ENCODE assay signal across 25 cellular contexts in genomic region chr10:106011189-106011744, GRCh38.
DNase-seq lines count a peak whose midpoint lies in the region; ATAC-seq, FAIRE-seq and TF ChIP-seq lines count a peak whose summit lies in the region.
"Had no signal": no experiment of that assay in that cellular context is flagged by ENCODE, and none has a peak within 500 bp of the region (broad histone marks: within the 10 kb centered on the region; RNA-seq: fewer than 3 reads in every experiment).

No MANE protein-coding gene starts in this region.

- no peak overlapping the region for H3K23ac ChIP-seq in H1 (ENCODE audit: insufficient read length)

- H3K14ac ChIP-seq in H1 (ENCODE audit: insufficient read length), result no peak overlapping the region

- no peak for DNase-seq in heart right ventricle
- no peak for DNase-seq in right atrium auricular region (ENCODE audit: low spot score)
- DNase-seq in H1 (ENCODE audit: low read depth in 1 of 2, low spot score in 2 of 2), result no peak
- peak; percentile 68 for DNase-seq in left lobe of liver (ENCODE audit: low spot score)
- no peak for DNase-seq in sciatic nerve (ENCODE audit: low spot score)
- no peak for DNase-seq in Caco-2
- no peak for DNase-seq in foreskin keratinocyte
- DNase-seq: CD4-positive, CD25-positive, alpha-beta regulatory T cell; GM23248; HFFc6; MM.1S; NCI-H1694 treated with DMSO at 0.1 percent for 48 hours; NCI-H2081; NCI-H2171; NCI-H226; NCI-H510A; NCI-H69; Peyer's patch; SK-N-SH had no signal

- 44 to 50% methylated on average over 5 of the region's 5 CpGs for WGBS in heart right ventricle, 2 donors
- WGBS in H1 (ENCODE audit: extremely low coverage in 1 of 2, insufficient coverage in 1 of 2, insufficient read length in 1 of 2, insufficient replicate concordance in 2 of 2, low coverage in 1 of 2, low lambda C conversion rate in 2 of 2, missing lambda C conversion rate in 1 of 2), 2 experiments, result 77% methylated on average over 5 of the region's 5 CpGs; no CpG with 5 or more reads in 1 of the 2 experiments

- no peak overlapping the region for H4K8ac ChIP-seq in H1 (ENCODE audit: extremely low read depth, insufficient read depth, low read length)

- no peak overlapping the region for H3K4me3 ChIP-seq in heart right ventricle
- H3K4me3 ChIP-seq in right atrium auricular region, result no peak overlapping the region
- H3K4me3 ChIP-seq in H1 (ENCODE audit: extremely low read depth in 1 of 4, insufficient read depth in 2 of 4, low read depth in 3 of 4, low read length in 4 of 4), result no peak overlapping the region
- H3K4me3 ChIP-seq in Caco-2 (ENCODE audit: low read depth, low read length), result no peak overlapping the region
- H3K4me3 ChIP-seq: BLaER1, GM23248, HAP-1, Peyer's patch had no signal

- H2BK12ac ChIP-seq in H1 (ENCODE audit: low read depth, low read length), result no peak overlapping the region

- H4K5ac ChIP-seq in H1 (ENCODE audit: insufficient read length, low read depth, low read length), result no peak overlapping the region

- TF ChIP-seq RAD21 in H1 (IDR thresholded peaks at IDR 0.05 in 1 of 2, conservative IDR thresholded peaks at IDR 0.05 in 1 of 2; ENCODE audit: low read depth in 2 of 2, low read length in 2 of 2), result no peak

- H3K9me3 ChIP-seq in heart right ventricle (peaks cover 0 to 24% (median 3%) of the 10 kb centered on the region in 11 donors), right atrium auricular region (peaks cover 0 to 4% of the 10 kb centered on the region in 2 donors), H1 (ENCODE audit: insufficient read depth in 2 of 2, low read depth in 1 of 2, low read length in 1 of 2) (no peaks in the 10 kb centered on the region), Caco-2 (no peaks in the 10 kb centered on the region)
- H3K9me3 ChIP-seq: HAP-1, Peyer's patch had no signal

- ATAC-seq in heart right ventricle (peak in 5 of 8 donors; percentile 33 to 82 (median 52)), left lobe of liver (peak; percentile 86), sciatic nerve (peak; percentile 59), HG02588 (IDR thresholded peaks at IDR 0.05; ENCODE audit: unreplicated experiment) (no peak), foreskin keratinocyte (no peak)

- no peaks in the 10 kb centered on the region for H3K36me3 Mint-ChIP-seq in Caco-2 (ENCODE audit: insufficient read depth, unreplicated experiment)
- H3K36me3 Mint-ChIP-seq: CD4-positive, CD25-positive, alpha-beta regulatory T cell; IgD-negative memory B cell had no signal

- H3K27ac ChIP-seq in heart right ventricle (no peak overlapping the region), right atrium auricular region (no peak overlapping the region), H1 (ENCODE audit: low read depth, low read length) (no peak overlapping the region), foreskin keratinocyte (no peak overlapping the region)
- H3K27ac ChIP-seq: BLaER1, GM23248, KMS-11, Peyer's patch had no signal

- intact Hi-C loops in heart right ventricle (cut with DNase I), result no loop called here
- intact Hi-C loops in sciatic nerve (cut with DNase I), result no loop called here
- intact Hi-C loops in Caco-2 (cut with micrococcal nuclease; ENCODE audit: unreplicated experiment), result no loop called here

- H3K4me1 ChIP-seq in heart right ventricle, result no peaks in the 10 kb centered on the region
- H3K4me1 ChIP-seq in right atrium auricular region, result no peaks in the 10 kb centered on the region
- H3K4me1 ChIP-seq in H1 (replicated peaks in 1 of 4; ENCODE audit: control insufficient read depth in 3 of 4, insufficient read depth in 4 of 4, low read length in 3 of 4), result peaks cover 0 to 4% (median 1%) of the 10 kb centered on the region in 4 experiments; a peak in 3 of 7 replicates
- no peaks in the 10 kb centered on the region for H3K4me1 ChIP-seq in Caco-2
- no peaks in the 10 kb centered on the region for H3K4me1 ChIP-seq in foreskin keratinocyte
- H3K4me1 ChIP-seq: BLaER1, HAP-1, Peyer's patch had no signal

- no peaks in the 10 kb centered on the region for H3K79me1 ChIP-seq in H1 (ENCODE audit: low read depth, low read length)

- TF ChIP-seq EP300 in H1 (IDR thresholded peaks at IDR 0.05; ENCODE audit: borderline replicate concordance in 1 of 2, low read depth in 2 of 2, low read length in 2 of 2), result no peak

- POLR2A ChIA-PET in H1 (lab: Charles Lee; ENCODE audit: partially characterized antibody), result no interaction called here
- POLR2A ChIA-PET in Caco-2 (lab: Charles Lee), result no interaction called here

- H3K79me2 ChIP-seq in H1 (ENCODE audit: control insufficient read depth in 1 of 2, insufficient read depth in 2 of 2, low read length in 2 of 2), result no peaks in the 10 kb centered on the region

- no peaks in the 10 kb centered on the region for H4K20me1 ChIP-seq in H1 (replicated peaks in 1 of 2; ENCODE audit: control insufficient read depth in 1 of 2, insufficient read depth in 2 of 2, low read length in 2 of 2)
- H4K20me1 ChIP-seq: BLaER1 had no signal

- H3K27me3 ChIP-seq in heart right ventricle (no peaks in the 10 kb centered on the region), right atrium auricular region (no peaks in the 10 kb centered on the region), H1 (replicated peaks in 1 of 4; ENCODE audit: control insufficient read depth in 3 of 4, extremely low read depth in 1 of 4, insufficient read depth in 3 of 4, low read length in 3 of 4) (no peaks in the 10 kb centered on the region), Caco-2 (replicated peaks; ENCODE audit: control insufficient read depth, insufficient read depth, low read length) (no peaks in the 10 kb centered on the region), foreskin keratinocyte (no peaks in the 10 kb centered on the region)
- H3K27me3 ChIP-seq: BLaER1, Peyer's patch had no signal

- H3K23me2 ChIP-seq in H1 (ENCODE audit: low read depth, low read length), result no peaks in the 10 kb centered on the region

- H3K4me2 ChIP-seq in H1 (ENCODE audit: insufficient read depth in 1 of 2, low read depth in 2 of 2, low read length in 2 of 2), result no peak overlapping the region; a peak in 1 of 4 replicates
- H3K4me2 ChIP-seq: BLaER1, KMS-11, SK-N-SH had no signal

- H3K9me3 Mint-ChIP-seq in Caco-2 (ENCODE audit: unreplicated experiment), result no peaks in the 10 kb centered on the region

- H3K9ac ChIP-seq in H1 (replicated peaks in 1 of 4; ENCODE audit: extremely low read depth in 1 of 4, low read depth in 3 of 4, low read length in 3 of 4), result no peak overlapping the region
- H3K9ac ChIP-seq: BLaER1, GM23248, KMS-11, SK-N-SH had no signal

- H2AK5ac ChIP-seq in H1 (ENCODE audit: low read depth, low read length), result no peak overlapping the region

- no peak overlapping the region for H2BK20ac ChIP-seq in H1 (ENCODE audit: low read length)

- no peak for TF ChIP-seq POLR2A in H1 (IDR thresholded peaks at IDR 0.05; ENCODE audit: control extremely low read depth in 1 of 2, low read depth in 2 of 2, low read length in 2 of 2)

- no peak for TF ChIP-seq CTCF in heart right ventricle (IDR thresholded peaks at IDR 0.05)
- no peak for TF ChIP-seq CTCF in right atrium auricular region (IDR thresholded peaks at IDR 0.05)
- TF ChIP-seq CTCF in H1 (IDR thresholded peaks at IDR 0.05; ENCODE audit: control extremely low read depth in 1 of 3, insufficient read depth in 1 of 3, low read depth in 1 of 3, low read length in 3 of 3), result no peak
- TF ChIP-seq CTCF in Caco-2 (IDR thresholded peaks at IDR 0.05; ENCODE audit: insufficient read depth in 1 of 2, low read depth in 1 of 2, low read length in 1 of 2, severe bottlenecking in 1 of 2, unreplicated experiment in 1 of 2), result no peak
- TF ChIP-seq CTCF in foreskin keratinocyte (conservative IDR thresholded peaks at IDR 0.05), result no peak

- no peak overlapping the region for H3K56ac ChIP-seq in H1 (replicated peaks; ENCODE audit: insufficient read length, low read depth, low read length)

- no peak overlapping the region for H3K27ac Mint-ChIP-seq in Caco-2 (ENCODE audit: unreplicated experiment)
- H3K27ac Mint-ChIP-seq: CD4-positive, CD25-positive, alpha-beta regulatory T cell; HFFc6; IgD-negative memory B cell had no signal

- no TSS peak for BruUV-seq in Caco-2 (replicated peaks; lab: Mats Ljungman, UMichigan)

- H2BK5ac ChIP-seq in H1 (ENCODE audit: low read depth, low read length), result no peak overlapping the region

- no peak overlapping the region for H3K4ac ChIP-seq in H1 (replicated peaks; ENCODE audit: insufficient read length, low read depth, low read length)

- H2BK15ac ChIP-seq in H1 (ENCODE audit: low read length), result no peak overlapping the region

- H3K18ac ChIP-seq in H1 (ENCODE audit: extremely low read depth, low read length), result no peak overlapping the region

- H3K27me3 Mint-ChIP-seq in Caco-2 (ENCODE audit: insufficient read depth, unreplicated experiment), result peaks cover 2% of the 10 kb centered on the region
- H3K27me3 Mint-ChIP-seq: CD4-positive, CD25-positive, alpha-beta regulatory T cell; IgD-negative memory B cell had no signal

- H2BK120ac ChIP-seq in H1 (replicated peaks; ENCODE audit: low read depth, low read length), result no peak overlapping the region

- no peaks in the 10 kb centered on the region for H3K36me3 ChIP-seq in heart right ventricle
- no peaks in the 10 kb centered on the region for H3K36me3 ChIP-seq in right atrium auricular region
- no peaks in the 10 kb centered on the region for H3K36me3 ChIP-seq in H1 (ENCODE audit: control insufficient read depth in 2 of 4, insufficient read depth in 4 of 4, low read length in 3 of 4)
- H3K36me3 ChIP-seq in Caco-2 (ENCODE audit: control insufficient read depth, insufficient read depth, low read length), result no peaks in the 10 kb centered on the region
- H3K36me3 ChIP-seq: BLaER1, HAP-1, Peyer's patch had no signal

- no peak for FAIRE-seq in H1 (lab: Jason Lieb, UNC)
- FAIRE-seq: D721Med had no signal

- no peak overlapping the region for H3K4me3 Mint-ChIP-seq in Caco-2 (ENCODE audit: unreplicated experiment)
- H3K4me3 Mint-ChIP-seq: CD4-positive, CD25-positive, alpha-beta regulatory T cell; HFFc6; IgD-negative memory B cell had no signal

- no peaks in the 10 kb centered on the region for H3K4me1 Mint-ChIP-seq in Caco-2 (ENCODE audit: low read depth, unreplicated experiment)
- H3K4me1 Mint-ChIP-seq: CD4-positive, CD25-positive, alpha-beta regulatory T cell; IgD-negative memory B cell had no signal

- H2AFZ ChIP-seq in H1 (ENCODE audit: low read length), result peak overlapping the region; percentile 42; the same call in 1 of the 2 replicates
- H2AFZ ChIP-seq: GM23248 had no signal

- CTCF ChIA-PET in H1 (lab: Charles Lee; ENCODE audit: partially characterized antibody), result interaction anchor here (1.6 kb wide), 1 partner anchor 13 kb away, joined by 4 read pairs; no protein-coding TSS in a partner anchor
- CTCF ChIA-PET in Caco-2 (lab: Charles Lee), result no interaction called here

- H4K91ac ChIP-seq in H1 (replicated peaks; ENCODE audit: insufficient read length, low read length), result no peak overlapping the region

TF ChIP-seq in H1, 55 proteins besides CTCF, POLR2A, EP300 and RAD21 (continues in another document):
- TF ChIP-seq NRF1 (IDR thresholded peaks at IDR 0.05; ENCODE audit: low read depth, low read length) (no peak), SAP30 (IDR thresholded peaks at IDR 0.05; ENCODE audit: insufficient read depth, insufficient replicate concordance, low read length) (no peak), ASH2L (IDR thresholded peaks at IDR 0.05; ENCODE audit: low read length) (no peak), ZNF274 (IDR thresholded peaks at IDR 0.05; ENCODE audit: borderline replicate concordance, extremely low read depth, low read length) (no peak)

Comparison
In these comparisons a context has a peak if more than half of its experiments do, and no peak if none do; other contexts are left out.
1. ATAC-seq: peak in heart right ventricle (5 of 8), left lobe of liver (single experiment) and sciatic nerve (single experiment); none in HG02588 (single experiment) and foreskin keratinocyte (single experiment).